ENCODE assay signal across 8 cellular contexts in genomic region chr2:165778653-165779451, GRCh38. TPM values are rescaled to one million over a fixed set of nuclear protein-coding genes. Genes with fewer than 3 reads are reported as not detected.
DNase-seq lines count a peak whose midpoint lies in the region; ATAC-seq and TF ChIP-seq lines count a peak whose summit lies in the region.

No MANE protein-coding gene starts in this region.

- no peaks in the 10 kb centered on the region for H3K79me2 ChIP-seq in OCI-LY7 (ENCODE audit: insufficient read depth, low read depth, low read length)

- no peak for TF ChIP-seq EP300 in gastroesophageal sphincter (IDR thresholded peaks at IDR 0.05)

- peaks cover 3% of the 10 kb centered on the region; the same call in 1 of the 2 replicates for H3K9me2 ChIP-seq in OCI-LY7 (ENCODE audit: insufficient read depth, low read length)

- WGBS in gastroesophageal sphincter (ENCODE audit: low coverage in 1 of 2), 2 donors: 100% methylated on average over 1 to 2 of the region's 4 CpGs

- no peaks in the 10 kb centered on the region for H3K4me1 ChIP-seq in BE2C
- H3K4me1 ChIP-seq in OCI-LY7 (ENCODE audit: insufficient read depth, low read length, poor library complexity, severe bottlenecking): no peaks in the 10 kb centered on the region
- peaks cover 3% of the 10 kb centered on the region for H3K4me1 ChIP-seq in foreskin keratinocyte
- no peaks in the 10 kb centered on the region for H3K4me1 ChIP-seq in uterus
- H3K4me1 ChIP-seq in gastroesophageal sphincter: no peaks in the 10 kb centered on the region

- DNase-seq in BE2C: peak; percentile 5
- DNase-seq in OCI-LY7 (ENCODE audit: low spot score): peak; percentile 38
- DNase-seq in foreskin keratinocyte: no peak
- no peak for DNase-seq in uterus
- no peak for DNase-seq in NCI-H345 treated with DMSO at 0.1 percent for 48 hours (lab: John Stamatoyannopoulos, UW; ENCODE audit: unreplicated experiment)

- POLR2A ChIA-PET in OCI-LY7 (lab: Charles Lee): interaction anchor here (0.8 to 1.0 kb wide), 2 partner anchors 8 to 35 kb away, joined by 3 to 5 read pairs; no protein-coding TSS in a partner anchor

- CTCF ChIA-PET in OCI-LY7 (lab: Charles Lee; ENCODE audit: unreplicated experiment): no interaction called here

- no peaks in the 10 kb centered on the region for H4K20me1 ChIP-seq in OCI-LY7 (ENCODE audit: insufficient read depth, low read length)

- no peak overlapping the region for H2AFZ ChIP-seq in OCI-LY7 (ENCODE audit: low read length)

- H3K36me3 ChIP-seq in BE2C: no peaks in the 10 kb centered on the region
- H3K36me3 ChIP-seq in OCI-LY7 (ENCODE audit: insufficient read depth, low read length): no peaks in the 10 kb centered on the region
- H3K36me3 ChIP-seq in uterus: no peaks in the 10 kb centered on the region
- H3K36me3 ChIP-seq in gastroesophageal sphincter: no peaks in the 10 kb centered on the region

- no TSS peak for BruUV-seq in OCI-LY7 (replicated peaks; lab: Mats Ljungman, UMichigan)

- H3K4me3 ChIP-seq in BE2C (ENCODE audit: low read depth, low read length) (no peak overlapping the region), OCI-LY7 (ENCODE audit: low read depth, low read length, poor library complexity, severe bottlenecking) (no peak overlapping the region), uterus (no peak overlapping the region), gastroesophageal sphincter (no peak overlapping the region)

- peak; percentile 53 for TF ChIP-seq CTCF in BE2C (IDR thresholded peaks at IDR 0.05; ENCODE audit: low read depth, low read length)
- TF ChIP-seq CTCF in GM12874 (IDR thresholded peaks at IDR 0.05; ENCODE audit: insufficient read depth, low read depth, low read length): peak; percentile 37; the same call in 1 of the 2 replicates
- peak; percentile 72 for TF ChIP-seq CTCF in OCI-LY7 (conservative IDR thresholded peaks at IDR 0.05; ENCODE audit: low read length)
- TF ChIP-seq CTCF in foreskin keratinocyte (conservative IDR thresholded peaks at IDR 0.05): peak; percentile 62
- no peak for TF ChIP-seq CTCF in uterus (IDR thresholded peaks at IDR 0.05)
- no peak for TF ChIP-seq CTCF in gastroesophageal sphincter (IDR thresholded peaks at IDR 0.05)

- intact Hi-C loops in OCI-LY7 (cut with micrococcal nuclease; ENCODE audit: unreplicated experiment) (loop anchor here (1.0 kb wide), 1 partner anchor 376 kb away; no protein-coding TSS in a partner anchor), uterus (cut with DNase I; ENCODE audit: low total_unique reads) (no loop called here)

- H3K27me3 ChIP-seq in BE2C (no peaks in the 10 kb centered on the region), foreskin keratinocyte (no peaks in the 10 kb centered on the region), uterus (no peaks in the 10 kb centered on the region), gastroesophageal sphincter (no peaks in the 10 kb centered on the region)

- H3K9me3 ChIP-seq in BE2C (no peaks in the 10 kb centered on the region), OCI-LY7 (ENCODE audit: low read length) (no peaks in the 10 kb centered on the region), uterus (no peaks in the 10 kb centered on the region), gastroesophageal sphincter (peaks cover 0 to 20% (median 0%) of the 10 kb centered on the region in 3 donors)

- ATAC-seq in foreskin keratinocyte (peak; percentile 82), GM18907 (IDR thresholded peaks at IDR 0.05; ENCODE audit: unreplicated experiment) (no peak), gastroesophageal sphincter (no peak)

- H3K4me2 ChIP-seq in OCI-LY7 (ENCODE audit: low read length): no peak overlapping the region

- TF ChIP-seq POLR2A in uterus (IDR thresholded peaks at IDR 0.05): no peak
- TF ChIP-seq POLR2A in gastroesophageal sphincter (IDR thresholded peaks at IDR 0.05): no peak

- H3K27ac ChIP-seq in OCI-LY7 (ENCODE audit: low read depth, low read length, poor library complexity, severe bottlenecking) (no peak overlapping the region), foreskin keratinocyte (no peak overlapping the region), uterus (no peak overlapping the region), gastroesophageal sphincter (no peak overlapping the region)

RNA-seq across cellular contexts. Expression of gene GALNT3, which starts 15.2 kb away (rescaled TPM):
- not detected for polyA plus RNA-seq in BE2C (2012; ENCODE audit: insufficient read depth, insufficient read length, low read depth)
- 0.44 TPM in 1 of 2 replicates, not detected in the other for total RNA-seq in OCI-LY7 (2014; rRNA removed; shearing (Covaris generic))
- total RNA-seq in OCI-LY7 (2022) (2.6 and 3.6 TPM in 2 replicates), foreskin keratinocyte (96.5 and 99.1 TPM in 2 replicates), uterus (10 to 100 TPM in 1 of 4 donors, 1 to 10 TPM in 1, under 1 TPM in 1, not detected in 1; 0.29 to 17.7 (median 1.6) TPM), gastroesophageal sphincter (1 to 10 TPM in 3 of 4 donors, under 1 TPM in 1; 0.94 to 8.4 (median 3.1) TPM)
- polyA plus RNA-seq in foreskin keratinocyte: 40.8 and 48.7 TPM in 2 replicates

Comparison
In these comparisons a context has a peak if more than half of its experiments do, and no peak if none do; other contexts are left out.
1. DNase-seq: peak in BE2C (single experiment) and OCI-LY7 (single experiment); none in foreskin keratinocyte (0 of 2), uterus (0 of 2) and NCI-H345 treated with DMSO at 0.1 percent for 48 hours (single experiment).
2. CTCF ChIP-seq: peak in BE2C (single experiment), GM12874 (single experiment), OCI-LY7 (single experiment) and foreskin keratinocyte (single experiment); none in uterus (0 of 4) and gastroesophageal sphincter (0 of 4).